In genomic region chr20:53595742-53596141, GRCh38 we compare ENCODE assay signal across 8 cellular contexts. TPM values are rescaled to one million over a fixed set of nuclear protein-coding genes. Genes with fewer than 3 reads are reported as not detected.
DNase-seq lines count a peak whose midpoint lies in the region; ATAC-seq and TF ChIP-seq lines count a peak whose summit lies in the region.
"Not testable (repeated sequence)": the region's sequence is repeated elsewhere in the genome, so short reads cannot be mapped to it uniquely, and the experiment has no call there.

No MANE protein-coding gene starts in this region.

- not testable (repeated sequence) for H2BK5ac ChIP-seq in mesendoderm (ENCODE audit: low read length)

- peaks cover 29% of the 10 kb centered on the region for H3F3A ChIP-seq in DOHH2 (ENCODE audit: control insufficient read depth, insufficient read depth)

- H3K23ac ChIP-seq in mesendoderm (ENCODE audit: low read length): not testable (repeated sequence)

- not testable (repeated sequence) for H3K18ac ChIP-seq in mesendoderm (ENCODE audit: low read length)

- not testable (repeated sequence) for H2BK15ac ChIP-seq in mesendoderm (replicated peaks; ENCODE audit: low read depth)

- H3K36me3 Mint-ChIP-seq in activated CD4-positive, alpha-beta memory T cell treated with anti-CD3 and anti-CD28 coated beads, Interleukin-2, amount 10 ng/mL, durations not matched to agents 7 days and 5 days (ENCODE audit: low read depth): peaks cover 34% of the 10 kb centered on the region

- peak overlapping the region; percentile 6 for H3K9ac ChIP-seq in mesendoderm (ENCODE audit: low read length)

- not testable (repeated sequence) for ATAC-seq in gastroesophageal sphincter

- not testable (repeated sequence) for TF ChIP-seq CTCF in DOHH2 (IDR thresholded peaks at IDR 0.05; ENCODE audit: low read depth, low read length, poor library complexity, severe bottlenecking); brain microvascular endothelial cell (IDR thresholded peaks at IDR 0.05; ENCODE audit: low read depth, low read length, missing control alignments); gastroesophageal sphincter (IDR thresholded peaks at IDR 0.05); retinal pigment epithelial cell (conservative IDR thresholded peaks at IDR 0.05; ENCODE audit: low read depth, low read length)

- H3K4ac ChIP-seq in mesendoderm (ENCODE audit: low read depth, low read length): not testable (repeated sequence)

- H2BK120ac ChIP-seq in mesendoderm (ENCODE audit: low read depth, low read length): not testable (repeated sequence)

- TF ChIP-seq EP300 in gastroesophageal sphincter (IDR thresholded peaks at IDR 0.05): not testable (repeated sequence)

- not testable (repeated sequence) for H3K79me1 ChIP-seq in mesendoderm (ENCODE audit: low read length)

- peak overlapping the region; percentile 63 for H3K4me3 Mint-ChIP-seq in activated CD4-positive, alpha-beta memory T cell treated with anti-CD3 and anti-CD28 coated beads, Interleukin-2, amount 10 ng/mL, durations not matched to agents 7 days and 5 days

- not testable (repeated sequence) for H2AK5ac ChIP-seq in mesendoderm (ENCODE audit: low read length)

- DNase-seq in NCI-H526 treated with DMSO at 0.1 percent for 48 hours (lab: John Stamatoyannopoulos, UW) (peak; percentile 19), ureter (ENCODE audit: low spot score) (peak; percentile 13)
- DNase-seq in activated CD4-positive, alpha-beta memory T cell treated with anti-CD3 and anti-CD28 coated beads, Interleukin-2, amount 10 ng/mL, durations not matched to agents 7 days and 5 days; brain microvascular endothelial cell; mesendoderm; retinal pigment epithelial cell (ENCODE audit: low read depth): not testable (repeated sequence)

- peak overlapping the region; percentile 64 for H3K56ac ChIP-seq in mesendoderm (ENCODE audit: low read length)

- peaks cover 30% of the 10 kb centered on the region for H3K79me2 ChIP-seq in DOHH2 (ENCODE audit: control insufficient read depth, low read length)
- H3K79me2 ChIP-seq in mesendoderm (ENCODE audit: control insufficient read depth, insufficient read depth, low read length): not testable (repeated sequence)

- not testable (repeated sequence) for H3K36me3 ChIP-seq in DOHH2 (ENCODE audit: control insufficient read depth, low read length); brain microvascular endothelial cell (replicated peaks); gastroesophageal sphincter; mesendoderm (ENCODE audit: control insufficient read depth, insufficient read depth, low read length)

- H3K4me3 ChIP-seq in DOHH2 (ENCODE audit: low read length): 0 out of 2 replicates have a peak overlapping the region, but pooled peaks have one; percentile 74
- not testable (repeated sequence) for H3K4me3 ChIP-seq in brain microvascular endothelial cell (ENCODE audit: low read depth, low read length); gastroesophageal sphincter; mesendoderm (ENCODE audit: low read length)
- H3K4me3 ChIP-seq in retinal pigment epithelial cell (ENCODE audit: low read length): peak overlapping the region; percentile 60

- in situ Hi-C loops in brain microvascular endothelial cell (cut with HindIII; ENCODE audit: low pct_ligation_motif_present, low sequenced_read_pairs): loop anchor here (25.0 kb wide), 1 partner anchor 292 kb away; no protein-coding TSS in a partner anchor

- not testable (repeated sequence) for H4K5ac ChIP-seq in mesendoderm (ENCODE audit: low read length)

- H3K9me3 ChIP-seq in DOHH2 (ENCODE audit: control insufficient read depth, insufficient read depth, low read length); gastroesophageal sphincter: not testable (repeated sequence)

- H3K27ac Mint-ChIP-seq in activated CD4-positive, alpha-beta memory T cell treated with anti-CD3 and anti-CD28 coated beads, Interleukin-2, amount 10 ng/mL, durations not matched to agents 7 days and 5 days: peak overlapping the region; percentile 83

- H3K27me3 Mint-ChIP-seq in activated CD4-positive, alpha-beta memory T cell treated with anti-CD3 and anti-CD28 coated beads, Interleukin-2, amount 10 ng/mL, durations not matched to agents 7 days and 5 days: not testable (repeated sequence)

- not testable (repeated sequence) for TF ChIP-seq POLR2A in gastroesophageal sphincter (IDR thresholded peaks at IDR 0.05)

- not testable (repeated sequence) for H4K8ac ChIP-seq in mesendoderm (ENCODE audit: low read depth, low read length)

- H3K4me1 Mint-ChIP-seq in activated CD4-positive, alpha-beta memory T cell treated with anti-CD3 and anti-CD28 coated beads, Interleukin-2, amount 10 ng/mL, durations not matched to agents 7 days and 5 days: peaks cover 41% of the 10 kb centered on the region

- POLR2A ChIA-PET in activated CD4-positive, alpha-beta memory T cell treated with anti-CD3 and anti-CD28 coated beads, Interleukin-2, amount 10 ng/mL, durations not matched to agents 7 days and 5 days (lab: Charles Lee): interaction anchor here (1.4 to 7.1 kb wide), 11 partner anchors 10 to 276 kb away, joined by 3 to 89 read pairs (median 14); no protein-coding TSS in a partner anchor

- CTCF ChIA-PET in activated CD4-positive, alpha-beta memory T cell treated with anti-CD3 and anti-CD28 coated beads, Interleukin-2, amount 10 ng/mL, durations not matched to agents 7 days and 5 days (lab: Charles Lee): interaction anchor here (1.6 to 2.6 kb wide), 3 partner anchors 14 to 47 kb away, joined by 9 to 13 read pairs (median 11); no protein-coding TSS in a partner anchor

- WGBS in gastroesophageal sphincter (ENCODE audit: low coverage in 1 of 2), 2 donors: 52 to 67% methylated on average over 1 to 3 of the region's 3 CpGs
- WGBS in mesendoderm (ENCODE audit: extremely low coverage, insufficient coverage, low lambda C conversion rate): no CpG with 5 or more reads among the region's 3 CpGs

- H3K27me3 ChIP-seq in DOHH2 (ENCODE audit: control insufficient read depth, low read length); brain microvascular endothelial cell (replicated peaks); gastroesophageal sphincter; mesendoderm (ENCODE audit: insufficient read depth, low read length, poor library complexity): not testable (repeated sequence)

- H3K4me2 ChIP-seq in DOHH2 (ENCODE audit: low read length): peak overlapping the region; percentile 70
- not testable (repeated sequence) for H3K4me2 ChIP-seq in mesendoderm (ENCODE audit: low read length)

- H3K9me3 Mint-ChIP-seq in activated CD4-positive, alpha-beta memory T cell treated with anti-CD3 and anti-CD28 coated beads, Interleukin-2, amount 10 ng/mL, durations not matched to agents 7 days and 5 days: not testable (repeated sequence)

- H3K4me1 ChIP-seq in DOHH2 (ENCODE audit: control insufficient read depth, low read length) (peaks cover 28% of the 10 kb centered on the region), gastroesophageal sphincter (peaks cover 0 to 36% (median 5%) of the 10 kb centered on the region in 3 donors), mesendoderm (ENCODE audit: control insufficient read depth, low read depth, low read length) (peaks cover 13% of the 10 kb centered on the region)

- H3K9me2 ChIP-seq in DOHH2 (replicated peaks; ENCODE audit: control insufficient read depth, low read length): not testable (repeated sequence)

- H4K20me1 ChIP-seq in DOHH2 (ENCODE audit: control insufficient read depth, insufficient read depth, low read depth, low read length): not testable (repeated sequence)

- not testable (repeated sequence) for H3K27ac ChIP-seq in DOHH2 (ENCODE audit: low read depth, low read length); mesendoderm (ENCODE audit: low read depth, low read length)
- peak overlapping the region; percentile 55 for H3K27ac ChIP-seq in brain microvascular endothelial cell
- H3K27ac ChIP-seq in gastroesophageal sphincter: peak overlapping the region in 3 of 4 donors; percentile 21 to 100 (median 98)

RNA-seq across cellular contexts. Expression of gene ZNF217, which starts 2.1 kb away (rescaled TPM):
- total RNA-seq in activated CD4-positive, alpha-beta memory T cell treated with anti-CD3 and anti-CD28 coated beads, Interleukin-2, amount 10 ng/mL, durations not matched to agents 7 days and 5 days: 10 to 100 TPM; 89.5 to 90.4 TPM
- total RNA-seq in gastroesophageal sphincter: 10 to 100 TPM; 11.8 to 18.7 (median 15.1) TPM
- 22.0 TPM for polyA plus RNA-seq in mesendoderm (2013, experiment 1 of 2)
- polyA plus RNA-seq in mesendoderm (2013, experiment 2 of 2): 21.5 TPM
- total RNA-seq in ureter: 80.7 TPM
